In genomic region chr5:14599717-14600116, GRCh38 we compare ENCODE assay signal across 19 cellular contexts. TPM values are rescaled to one million over a fixed set of nuclear protein-coding genes. Genes with fewer than 3 reads are reported as not detected.
DNase-seq lines count a peak whose midpoint lies in the region; ATAC-seq and TF ChIP-seq lines count a peak whose summit lies in the region.
"Had no signal": no experiment of that assay in that cellular context is flagged by ENCODE, and none has a peak within 500 bp of the region (broad histone marks: within the 10 kb centered on the region; RNA-seq: fewer than 3 reads in every experiment).

No MANE protein-coding gene starts in this region.

- no peak overlapping the region for H3K9ac ChIP-seq in SK-N-SH
- H3K9ac ChIP-seq: BLaER1 treated with 17β-estradiol and CSF1 and Interleukin-3, amounts not matched to agents 10 nM and 100 nM had no signal

- POLR2A ChIA-PET in SK-N-SH (lab: Yijun Ruan, JAX): no interaction called here

- TF ChIP-seq CTCF in SK-N-SH (IDR thresholded peaks at IDR 0.05): no peak

- H3K4me2 ChIP-seq in SK-N-SH: no peak overlapping the region
- H3K4me2 ChIP-seq: BLaER1 treated with 17β-estradiol and CSF1 and Interleukin-3, amounts not matched to agents 10 nM and 100 nM had no signal

- H3K9me3 ChIP-seq in SK-N-SH: no peaks in the 10 kb centered on the region

- CTCF ChIA-PET in SK-N-SH (lab: Yijun Ruan, JAX): interaction anchor here (1.0 to 1.3 kb wide), 2 partner anchors 17 to 49 kb away, joined by 4 read pairs; no protein-coding TSS in a partner anchor

- H3K9me3 Mint-ChIP-seq in T-helper 2 cell treated with Interferon-gamma antibody and Interleukin-4, amounts not matched to agents 5 μg/mL and 100 μg/mL, for 36 hours: peaks cover 8% of the 10 kb centered on the region
- H3K9me3 Mint-ChIP-seq in stimulated activated naive CD8-positive, alpha-beta T cell treated with anti-CD3 and anti-CD28 coated beads, Interleukin-15, Interleukin-2, amounts not matched to agents 100 ng/mL and 50 ng/mL, for 24 hours: peaks cover 7% of the 10 kb centered on the region
- H3K9me3 Mint-ChIP-seq in stimulated activated effector memory CD8-positive, alpha-beta T cell treated with anti-CD3 and anti-CD28 coated beads, Interleukin-12 subunit alpha, Interleukin-12 subunit beta, amount 100 ng/mL, for 72 hours: no peaks in the 10 kb centered on the region
- H3K9me3 Mint-ChIP-seq: CD4-positive, alpha-beta T cell; HFFc6 had no signal

- TF ChIP-seq RAD21 in SK-N-SH (IDR thresholded peaks at IDR 0.05; ENCODE audit: low read length): no peak

- peak overlapping the region in 1 of 2 experiments; percentile 48; a peak in 2 of 4 replicates for H3K27ac ChIP-seq in SK-N-SH (ENCODE audit: low read depth in 2 of 2, low read length in 1 of 2)
- H3K27ac ChIP-seq: BLaER1 treated with 17β-estradiol and CSF1 and Interleukin-3, amounts not matched to agents 10 nM and 100 nM had no signal

- H3K27me3 Mint-ChIP-seq in T-helper 2 cell treated with Interferon-gamma antibody and Interleukin-4, amounts not matched to agents 5 μg/mL and 100 μg/mL, for 36 hours (ENCODE audit: low read depth): no peaks in the 10 kb centered on the region
- no peaks in the 10 kb centered on the region for H3K27me3 Mint-ChIP-seq in stimulated activated naive CD8-positive, alpha-beta T cell treated with anti-CD3 and anti-CD28 coated beads, Interleukin-15, Interleukin-2, amounts not matched to agents 100 ng/mL and 50 ng/mL, for 24 hours
- H3K27me3 Mint-ChIP-seq: CD4-positive, alpha-beta T cell had no signal

- H3K4me1 ChIP-seq in SK-N-SH (ENCODE audit: control insufficient read depth in 1 of 2, insufficient read depth in 2 of 2, low read depth in 1 of 2, low read length in 1 of 2): peaks cover 0 to 23% of the 10 kb centered on the region in 2 experiments; a peak in 1 of 4 replicates

- H3K36me3 ChIP-seq in SK-N-SH (replicated peaks in 1 of 2; ENCODE audit: control insufficient read depth in 1 of 2, insufficient read depth in 2 of 2, low read length in 1 of 2): no peaks in the 10 kb centered on the region

- peaks cover 69% of the 10 kb centered on the region for H3K36me3 Mint-ChIP-seq in T-helper 2 cell treated with Interferon-gamma antibody and Interleukin-4, amounts not matched to agents 5 μg/mL and 100 μg/mL, for 36 hours (ENCODE audit: low read depth)
- peaks cover 41% of the 10 kb centered on the region for H3K36me3 Mint-ChIP-seq in stimulated activated naive CD8-positive, alpha-beta T cell treated with anti-CD3 and anti-CD28 coated beads, Interleukin-15, Interleukin-2, amounts not matched to agents 100 ng/mL and 50 ng/mL, for 24 hours (ENCODE audit: low read depth)
- H3K36me3 Mint-ChIP-seq in stimulated activated effector memory CD8-positive, alpha-beta T cell treated with anti-CD3 and anti-CD28 coated beads, Interleukin-12 subunit alpha, Interleukin-12 subunit beta, amount 100 ng/mL, for 72 hours: peaks cover 29% of the 10 kb centered on the region

- no peaks in the 10 kb centered on the region for H4K20me1 ChIP-seq in SK-N-SH (ENCODE audit: insufficient read depth)
- H4K20me1 ChIP-seq: BLaER1 treated with 17β-estradiol and CSF1 and Interleukin-3, amounts not matched to agents 10 nM and 100 nM had no signal

- H3K9me2 ChIP-seq in SK-N-SH: no peaks in the 10 kb centered on the region

- TF ChIP-seq EP300 in SK-N-SH (IDR thresholded peaks at IDR 0.05; ENCODE audit: borderline replicate concordance in 1 of 2, low read depth in 1 of 2, low read length in 1 of 2): peak in 1 of 2 experiments; percentile 77; a peak in 1 of 4 replicates

- H3K27me3 ChIP-seq in SK-N-SH (ENCODE audit: insufficient read depth): no peaks in the 10 kb centered on the region; the same call in 1 of the 2 replicates
- H3K27me3 ChIP-seq: BLaER1 treated with 17β-estradiol and CSF1 and Interleukin-3, amounts not matched to agents 10 nM and 100 nM had no signal

- peak overlapping the region; percentile 2 for H3K27ac Mint-ChIP-seq in T-helper 2 cell treated with Interferon-gamma antibody and Interleukin-4, amounts not matched to agents 5 μg/mL and 100 μg/mL, for 36 hours
- H3K27ac Mint-ChIP-seq in stimulated activated naive CD8-positive, alpha-beta T cell treated with anti-CD3 and anti-CD28 coated beads, Interleukin-15, Interleukin-2, amounts not matched to agents 100 ng/mL and 50 ng/mL, for 24 hours: peak overlapping the region; percentile 10
- H3K27ac Mint-ChIP-seq in stimulated activated effector memory CD8-positive, alpha-beta T cell treated with anti-CD3 and anti-CD28 coated beads, Interleukin-12 subunit alpha, Interleukin-12 subunit beta, amount 100 ng/mL, for 72 hours: no peak overlapping the region
- H3K27ac Mint-ChIP-seq: B cell; CD4-positive, alpha-beta T cell; HFFc6 had no signal

- H3K4me3 ChIP-seq in SK-N-SH (ENCODE audit: low read depth in 2 of 2, low read length in 1 of 2): no peak overlapping the region
- H3K4me3 ChIP-seq: BLaER1 treated with 17β-estradiol and CSF1 and Interleukin-3, amounts not matched to agents 10 nM and 100 nM; GM12878 had no signal

- DNase-seq in T-helper 2 cell treated with Interferon-gamma antibody and Interleukin-4, amounts not matched to agents 5 μg/mL and 100 μg/mL, for 36 hours (ENCODE audit: low spot score): no peak
- no peak for DNase-seq in T-helper 2 cell
- DNase-seq in stimulated activated naive CD8-positive, alpha-beta T cell treated with anti-CD3 and anti-CD28 coated beads, Interleukin-15, Interleukin-2, amounts not matched to agents 100 U/mL and 50 U/mL, for 24 hours: no peak
- peak; percentile 49 for DNase-seq in SK-N-SH
- no peak for DNase-seq in stimulated activated effector memory CD8-positive, alpha-beta T cell treated with anti-CD3 and anti-CD28 coated beads, Interleukin-12 subunit alpha, Interleukin-12 subunit beta, amount 100 ng/mL, for 72 hours (ENCODE audit: low spot score in 2 of 2)
- no peak for DNase-seq in HK-2 (ENCODE audit: unreplicated experiment)
- no peak for DNase-seq in NCI-H1436 treated with DMSO at 0.1 percent for 48 hours (lab: John Stamatoyannopoulos, UW)
- DNase-seq: CD4-positive, alpha-beta T cell; DMS53; DND-41; EL; GOT3; HFFc6; IMR-90 had no signal

- no peaks in the 10 kb centered on the region for H3F3A ChIP-seq in SK-N-SH (replicated peaks; ENCODE audit: insufficient read depth)

- H3K79me2 ChIP-seq in SK-N-SH (ENCODE audit: insufficient read depth): no peaks in the 10 kb centered on the region

- H3K4me1 Mint-ChIP-seq in T-helper 2 cell treated with Interferon-gamma antibody and Interleukin-4, amounts not matched to agents 5 μg/mL and 100 μg/mL, for 36 hours (ENCODE audit: low read depth): peaks cover 57% of the 10 kb centered on the region
- H3K4me1 Mint-ChIP-seq in stimulated activated naive CD8-positive, alpha-beta T cell treated with anti-CD3 and anti-CD28 coated beads, Interleukin-15, Interleukin-2, amounts not matched to agents 100 ng/mL and 50 ng/mL, for 24 hours (ENCODE audit: low read depth): peaks cover 49% of the 10 kb centered on the region
- peaks cover 37% of the 10 kb centered on the region for H3K4me1 Mint-ChIP-seq in stimulated activated effector memory CD8-positive, alpha-beta T cell treated with anti-CD3 and anti-CD28 coated beads, Interleukin-12 subunit alpha, Interleukin-12 subunit beta, amount 100 ng/mL, for 72 hours

- no peak overlapping the region for H2AFZ ChIP-seq in SK-N-SH (ENCODE audit: low read depth)

- H3K4me3 Mint-ChIP-seq in T-helper 2 cell treated with Interferon-gamma antibody and Interleukin-4, amounts not matched to agents 5 μg/mL and 100 μg/mL, for 36 hours: no peak overlapping the region
- H3K4me3 Mint-ChIP-seq in stimulated activated naive CD8-positive, alpha-beta T cell treated with anti-CD3 and anti-CD28 coated beads, Interleukin-15, Interleukin-2, amounts not matched to agents 100 ng/mL and 50 ng/mL, for 24 hours: no peak overlapping the region
- H3K4me3 Mint-ChIP-seq in stimulated activated effector memory CD8-positive, alpha-beta T cell treated with anti-CD3 and anti-CD28 coated beads, Interleukin-12 subunit alpha, Interleukin-12 subunit beta, amount 100 ng/mL, for 72 hours: no peak overlapping the region
- H3K4me3 Mint-ChIP-seq: B cell; CD4-positive, alpha-beta T cell; HFFc6 had no signal

- ATAC-seq in stimulated activated naive CD8-positive, alpha-beta T cell treated with anti-CD3 and anti-CD28 coated beads, Interleukin-15, Interleukin-2, amounts not matched to agents 100 U/mL and 50 U/mL, for 24 hours: no peak
- ATAC-seq in stimulated activated effector memory CD8-positive, alpha-beta T cell treated with anti-CD3 and anti-CD28 coated beads, Interleukin-12 subunit alpha, Interleukin-12 subunit beta, amount 100 ng/mL, for 72 hours: peak; percentile 39
- ATAC-seq: GM12878, HCT116 had no signal

TF ChIP-seq in SK-N-SH, 30 proteins besides CTCF, POLR2A, EP300 and RAD21:
- TF ChIP-seq USF1 (IDR thresholded peaks at IDR 0.05; ENCODE audit: borderline replicate concordance, low read depth): no peak
- no peak for TF ChIP-seq GABPA (IDR thresholded peaks at IDR 0.05; ENCODE audit: low read depth)
- TF ChIP-seq FOXM1 (IDR thresholded peaks at IDR 0.05; ENCODE audit: low read depth): no peak
- TF ChIP-seq CHD2 (IDR thresholded peaks at IDR 0.05; ENCODE audit: low read length, partially characterized antibody): peak; percentile 52
- TF ChIP-seq POLR2AphosphoS5 (IDR thresholded peaks at IDR 0.05; ENCODE audit: low read depth, low read length): no peak
- TF ChIP-seq GATA2 (CRISPR knock-in tag; IDR thresholded peaks at IDR 0.05): peak; percentile 69
- TF ChIP-seq FOSL2 (IDR thresholded peaks at IDR 0.05; ENCODE audit: borderline replicate concordance, low read depth): no peak
- no peak for TF ChIP-seq SMC3 (IDR thresholded peaks at IDR 0.05; ENCODE audit: low read depth, low read length)
- no peak for TF ChIP-seq RXRA (IDR thresholded peaks at IDR 0.05; ENCODE audit: borderline replicate concordance, low read depth)
- TF ChIP-seq TCF12 (IDR thresholded peaks at IDR 0.05): 0 out of 2 replicates have a peak, but pooled peaks have one; percentile 17
- TF ChIP-seq TAF1 (IDR thresholded peaks at IDR 0.05; ENCODE audit: borderline replicate concordance, low read depth, low read length): no peak
- peak; percentile 83; the same call in 1 of the 2 replicates for TF ChIP-seq RCOR1 (IDR thresholded peaks at IDR 0.05; ENCODE audit: low read length)

RNA-seq across cellular contexts. Expression of gene OTULINL, which starts 18.1 kb away (rescaled TPM):
- 0.26 and 0.62 TPM in 2 replicates for polyA plus RNA-seq in SK-N-SH (2012; rRNA removed)
- polyA plus RNA-seq in SK-N-SH (2012; cell fraction: cytosol; rRNA removed): 0.36 and 0.39 TPM in 2 replicates
- polyA plus RNA-seq in SK-N-SH (2012; cell fraction: nucleus; rRNA removed): 0.09 and 0.12 TPM in 2 replicates
